ENCODE assay signal across 16 cellular contexts in the genomic region with DNA sequence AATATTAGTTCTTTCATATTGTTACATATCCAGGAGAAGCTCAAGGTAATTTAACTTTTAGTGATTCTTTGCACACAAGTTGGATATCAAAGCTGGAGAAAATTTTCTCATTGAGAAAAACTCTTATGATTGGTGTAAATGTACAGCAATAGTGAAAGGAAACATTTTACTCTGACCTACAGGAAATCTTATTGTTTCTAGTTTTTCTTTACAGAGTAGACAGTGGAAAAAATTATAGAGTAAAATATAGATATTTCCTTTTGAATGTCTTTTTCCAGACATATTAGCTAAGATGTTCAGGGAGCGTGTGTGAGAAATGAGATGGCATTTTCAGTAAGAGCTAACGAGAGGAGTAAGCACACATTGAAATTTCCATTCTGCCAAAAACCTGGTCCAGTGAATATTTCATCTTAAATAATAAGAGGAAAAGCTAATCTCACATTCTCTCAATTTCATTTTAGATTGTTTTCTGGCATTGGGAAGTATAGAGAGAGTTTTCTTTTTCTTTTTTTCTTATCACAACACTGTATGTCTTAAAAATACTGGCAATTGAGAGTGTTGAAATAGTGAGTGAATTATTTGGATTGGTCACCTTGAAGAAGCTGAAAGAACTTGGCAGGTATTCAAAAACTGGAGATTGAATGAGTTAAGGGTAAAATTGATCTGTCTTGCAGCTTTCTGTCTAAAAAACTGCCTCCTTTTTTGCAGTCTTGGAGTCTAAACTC. TPM values are rescaled to one million over a fixed set of nuclear protein-coding genes. Genes with fewer than 3 reads are reported as not detected.
DNase-seq lines count a peak whose midpoint lies in the region; ATAC-seq and TF ChIP-seq lines count a peak whose summit lies in the region.
"Had no signal": no experiment of that assay in that cellular context is flagged by ENCODE, and none has a peak within 500 bp of the region (broad histone marks: within the 10 kb centered on the region; RNA-seq: fewer than 3 reads in every experiment).

No MANE protein-coding gene starts in this region.

- TF ChIP-seq EP300 in ovary (IDR thresholded peaks at IDR 0.05): no peak

- H3K4me1 ChIP-seq in CD4-positive, CD25-positive, alpha-beta regulatory T cell (ENCODE audit: control insufficient read depth, insufficient read depth, low read length, poor library complexity, severe bottlenecking): peaks cover 17% of the 10 kb centered on the region
- peaks cover 33% of the 10 kb centered on the region for H3K4me1 ChIP-seq in CD8-positive, alpha-beta memory T cell (ENCODE audit: insufficient read depth, low read length)
- H3K4me1 ChIP-seq in naive thymus-derived CD4-positive, alpha-beta T cell (ENCODE audit: control insufficient read depth in 2 of 2, insufficient read depth in 2 of 2, low read length in 2 of 2): peaks cover 20 to 28% of the 10 kb centered on the region in 2 donors
- no peaks in the 10 kb centered on the region for H3K4me1 ChIP-seq in ovary (ENCODE audit: insufficient read depth)

- peak overlapping the region in 2 of 4 donors; percentile 68 to 76 for H3K4me3 Mint-ChIP-seq in CD4-positive, CD25-positive, alpha-beta regulatory T cell
- H3K4me3 Mint-ChIP-seq in CD8-positive, alpha-beta memory T cell: peak overlapping the region; percentile 11 to 88 (median 72)
- peak overlapping the region in 9 of 10 donors; percentile 5 to 76 (median 64) for H3K4me3 Mint-ChIP-seq in naive thymus-derived CD4-positive, alpha-beta T cell
- H3K4me3 Mint-ChIP-seq: WTC11 had no signal

- H3K9me3 Mint-ChIP-seq in CD4-positive, CD25-positive, alpha-beta regulatory T cell: no peaks in the 10 kb centered on the region
- H3K9me3 Mint-ChIP-seq in CD8-positive, alpha-beta memory T cell: no peaks in the 10 kb centered on the region
- peaks cover 12 to 13% of the 10 kb centered on the region in 2 donors for H3K9me3 Mint-ChIP-seq in activated naive CD4-positive, alpha-beta T cell treated with anti-CD3 and anti-CD28 coated beads, Interleukin-2, amount 50 U/mL, for 72 hours
- H3K9me3 Mint-ChIP-seq in naive thymus-derived CD4-positive, alpha-beta T cell: peaks cover 0 to 8% (median 0%) of the 10 kb centered on the region in 11 donors

- POLR2A ChIA-PET in CD8-positive, alpha-beta memory T cell (lab: Charles Lee): interaction anchor here (0.6 to 1.9 kb wide), 2 partner anchors 16 to 520 kb away, joined by 4 to 29 read pairs; partner anchors contain the start of genes ATP8A1 and BEND4
- POLR2A ChIA-PET in naive thymus-derived CD4-positive, alpha-beta T cell (lab: Charles Lee): interaction anchor here (0.8 to 1.7 kb wide), 3 partner anchors 11 to 75 kb away, joined by 5 to 27 read pairs (median 5); partner anchors contain the start of gene ATP8A1

- TF ChIP-seq CTCF in ovary (IDR thresholded peaks at IDR 0.05): no peak

- intact Hi-C loops in naive thymus-derived CD4-positive, alpha-beta T cell (cut with micrococcal nuclease): loop anchor here (1.0 to 5.0 kb wide), 2 partner anchors 9 to 680 kb away; partner anchors contain the start of gene SLC30A9 (in 1 of the 2)
- intact Hi-C loops in ovary (cut with DNase I): no loop called here

- peaks cover 22 to 32% (median 27%) of the 10 kb centered on the region in 4 donors for H3K4me1 Mint-ChIP-seq in CD4-positive, CD25-positive, alpha-beta regulatory T cell
- H3K4me1 Mint-ChIP-seq in CD8-positive, alpha-beta memory T cell: peaks cover 35 to 56% (median 36%) of the 10 kb centered on the region in 3 donors
- H3K4me1 Mint-ChIP-seq in naive thymus-derived CD4-positive, alpha-beta T cell: peaks cover 25 to 55% (median 37%) of the 10 kb centered on the region in 7 donors

- peak overlapping the region; percentile 67 for H3K4me3 ChIP-seq in CD4-positive, CD25-positive, alpha-beta regulatory T cell (ENCODE audit: low read depth, low read length)
- peak overlapping the region; percentile 10 for H3K4me3 ChIP-seq in CD8-positive, alpha-beta memory T cell (ENCODE audit: low read length)
- H3K4me3 ChIP-seq in naive thymus-derived CD4-positive, alpha-beta T cell (ENCODE audit: low read length): no peak overlapping the region
- H3K4me3 ChIP-seq in ovary: no peak overlapping the region
- H3K4me3 ChIP-seq: coronary artery, tibial artery had no signal

- TF ChIP-seq POLR2A in ovary (IDR thresholded peaks at IDR 0.05) (no peak), erythroblast (IDR thresholded peaks at IDR 0.05; ENCODE audit: low read length) (no peak)

- no peaks in the 10 kb centered on the region for H3K27me3 ChIP-seq in CD4-positive, CD25-positive, alpha-beta regulatory T cell (ENCODE audit: control insufficient read depth, insufficient read depth, low read length)
- H3K27me3 ChIP-seq in CD8-positive, alpha-beta memory T cell (ENCODE audit: insufficient read depth, low read length, poor library complexity, severe bottlenecking): no peaks in the 10 kb centered on the region
- H3K27me3 ChIP-seq in naive thymus-derived CD4-positive, alpha-beta T cell (ENCODE audit: control insufficient read depth in 2 of 2, insufficient read depth in 2 of 2, low read length in 2 of 2): no peaks in the 10 kb centered on the region
- no peaks in the 10 kb centered on the region for H3K27me3 ChIP-seq in ovary
- H3K27me3 ChIP-seq: neutrophil, tibial artery had no signal

- H3K27me3 Mint-ChIP-seq in CD4-positive, CD25-positive, alpha-beta regulatory T cell: peaks cover 35% of the 10 kb centered on the region
- peaks cover 0 to 1% of the 10 kb centered on the region in 2 donors for H3K27me3 Mint-ChIP-seq in CD8-positive, alpha-beta memory T cell
- no peaks in the 10 kb centered on the region for H3K27me3 Mint-ChIP-seq in naive thymus-derived CD4-positive, alpha-beta T cell

- 34 to 46% (median 40%) methylated on average over 2 of the region's 2 CpGs for WGBS in ovary, 3 donors

- CTCF ChIA-PET in CD8-positive, alpha-beta memory T cell (lab: Charles Lee): interaction anchor here (0.9 to 1.9 kb wide), 3 partner anchors 9 to 72 kb away, joined by 3 to 15 read pairs (median 4); partner anchors contain the start of gene ATP8A1
- CTCF ChIA-PET in naive thymus-derived CD4-positive, alpha-beta T cell (lab: Charles Lee): interaction anchor here (0.6 to 1.3 kb wide), 2 partner anchors 17 to 114 kb away, joined by 3 read pairs; no protein-coding TSS in a partner anchor

- H3K9me3 ChIP-seq in CD4-positive, CD25-positive, alpha-beta regulatory T cell (ENCODE audit: control insufficient read depth in 2 of 2, low read length in 2 of 2): no peaks in the 10 kb centered on the region
- H3K9me3 ChIP-seq in CD8-positive, alpha-beta memory T cell (ENCODE audit: low read length): no peaks in the 10 kb centered on the region
- H3K9me3 ChIP-seq in naive thymus-derived CD4-positive, alpha-beta T cell (ENCODE audit: control insufficient read depth in 2 of 3, low read length in 3 of 3): no peaks in the 10 kb centered on the region
- no peaks in the 10 kb centered on the region for H3K9me3 ChIP-seq in ovary
- H3K9me3 ChIP-seq: neutrophil, tibial artery had no signal

- no peaks in the 10 kb centered on the region for H3K36me3 Mint-ChIP-seq in CD4-positive, CD25-positive, alpha-beta regulatory T cell
- H3K36me3 Mint-ChIP-seq in CD8-positive, alpha-beta memory T cell: peaks cover 0 to 6% (median 0%) of the 10 kb centered on the region in 3 donors
- H3K36me3 Mint-ChIP-seq in activated naive CD4-positive, alpha-beta T cell treated with anti-CD3 and anti-CD28 coated beads, Interleukin-2, amount 50 U/mL, for 72 hours: peaks cover 10 to 45% of the 10 kb centered on the region in 2 donors
- H3K36me3 Mint-ChIP-seq in naive thymus-derived CD4-positive, alpha-beta T cell: peaks cover 0 to 14% (median 0%) of the 10 kb centered on the region in 5 donors
- H3K36me3 Mint-ChIP-seq: WTC11 had no signal

- H3K27ac ChIP-seq in CD4-positive, CD25-positive, alpha-beta regulatory T cell (ENCODE audit: insufficient read depth, low read length, poor library complexity, severe bottlenecking): no peak overlapping the region
- no peak overlapping the region for H3K27ac ChIP-seq in CD8-positive, alpha-beta memory T cell (ENCODE audit: low read depth, low read length)
- H3K27ac ChIP-seq in naive thymus-derived CD4-positive, alpha-beta T cell (ENCODE audit: low read depth, low read length): peak overlapping the region; percentile 15
- H3K27ac ChIP-seq in ovary: no peak overlapping the region
- H3K27ac ChIP-seq: coronary artery, neutrophil, RWPE1 had no signal

- H3K36me3 ChIP-seq in CD4-positive, CD25-positive, alpha-beta regulatory T cell (ENCODE audit: control insufficient read depth, insufficient read depth, low read length): no peaks in the 10 kb centered on the region
- no peaks in the 10 kb centered on the region for H3K36me3 ChIP-seq in CD8-positive, alpha-beta memory T cell (ENCODE audit: insufficient read depth, low read length)
- no peaks in the 10 kb centered on the region for H3K36me3 ChIP-seq in naive thymus-derived CD4-positive, alpha-beta T cell (ENCODE audit: control insufficient read depth in 2 of 3, insufficient read depth in 3 of 3, low read length in 3 of 3)
- no peaks in the 10 kb centered on the region for H3K36me3 ChIP-seq in ovary
- H3K36me3 ChIP-seq: neutrophil, tibial artery had no signal

- peak overlapping the region; percentile 70 to 85 (median 76) for H3K27ac Mint-ChIP-seq in CD4-positive, CD25-positive, alpha-beta regulatory T cell
- H3K27ac Mint-ChIP-seq in CD8-positive, alpha-beta memory T cell: peak overlapping the region; percentile 71 to 99 (median 92)
- H3K27ac Mint-ChIP-seq in activated naive CD4-positive, alpha-beta T cell treated with anti-CD3 and anti-CD28 coated beads, Interleukin-2, amount 50 U/mL, for 72 hours: peak overlapping the region; percentile 93 to 97
- H3K27ac Mint-ChIP-seq in naive thymus-derived CD4-positive, alpha-beta T cell: peak overlapping the region; percentile 56 to 97 (median 82)
- H3K27ac Mint-ChIP-seq: WTC11 had no signal

- ATAC-seq in CD4-positive, CD25-positive, alpha-beta regulatory T cell (ENCODE audit: low read depth in 2 of 2): no peak
- peak; percentile 43 to 82 for ATAC-seq in activated naive CD4-positive, alpha-beta T cell treated with anti-CD3 and anti-CD28 coated beads, Interleukin-2, amount 50 U/mL, for 72 hours
- no peak for ATAC-seq in naive thymus-derived CD4-positive, alpha-beta T cell
- ATAC-seq: WTC11 had no signal

- DNase-seq in CD4-positive, CD25-positive, alpha-beta regulatory T cell: no peak
- DNase-seq in CD8-positive, alpha-beta memory T cell: no peak
- DNase-seq in activated naive CD4-positive, alpha-beta T cell treated with anti-CD3 and anti-CD28 coated beads, Interleukin-2, amount 50 U/mL, for 72 hours (ENCODE audit: low spot score in 2 of 2): no peak
- peak in 2 of 9 donors; percentile 6 to 9 for DNase-seq in naive thymus-derived CD4-positive, alpha-beta T cell
- no peak for DNase-seq in ovary
- no peak for DNase-seq in stimulated activated CD4-positive, alpha-beta T cell treated with anti-CD3 and anti-CD28 coated beads, Interleukin-12 subunit alpha, Interleukin-12 subunit beta, amount 100 ng/mL, for 4 hours
- DNase-seq in GDM1 (lab: John Stamatoyannopoulos, UW): no peak
- no peak for DNase-seq in erythroblast (lab: John Stamatoyannopoulos, UW)
- DNase-seq: KG1; mesendoderm; stimulated activated CD4-positive, alpha-beta T cell treated with anti-CD3 and anti-CD28 coated beads, Interleukin-4, amount 100 ng/mL, for 1 hour had no signal

RNA-seq across cellular contexts. Expression of gene ATP8A1, which starts 15.6 kb away (rescaled TPM):
- total RNA-seq in CD4-positive, CD25-positive, alpha-beta regulatory T cell: 49.9 TPM
- 10 to 100 TPM in 1 of 4 donors, 1 to 10 TPM in 3; 6.3 to 10.1 (median 8.1) TPM for polyA plus RNA-seq in CD4-positive, CD25-positive, alpha-beta regulatory T cell
- 10 to 100 TPM; 23.3 to 24.4 TPM for total RNA-seq in CD8-positive, alpha-beta memory T cell
- 13.8 TPM for polyA plus RNA-seq in CD8-positive, alpha-beta memory T cell
- 10 to 100 TPM; 36.6 to 45.7 TPM for total RNA-seq in activated naive CD4-positive, alpha-beta T cell treated with anti-CD3 and anti-CD28 coated beads, Interleukin-2, amount 50 U/mL, for 72 hours
- 10 to 100 TPM; 28.9 to 66.8 (median 54.4) TPM for total RNA-seq in naive thymus-derived CD4-positive, alpha-beta T cell
- polyA plus RNA-seq in naive thymus-derived CD4-positive, alpha-beta T cell: 10 to 100 TPM in 1 of 2 donors, 1 to 10 TPM in 1; 8.8 to 10.2 TPM
- total RNA-seq in ovary: 10 to 100 TPM; 14.0 to 73.2 (median 23.7) TPM
- 10 to 100 TPM; 10.0 to 17.6 TPM for polyA plus RNA-seq in ovary

Comparison
In these comparisons a context has a peak if more than half of its experiments do, and no peak if none do; other contexts are left out.
1. ATAC-seq: peak in activated naive CD4-positive, alpha-beta T cell treated with anti-CD3 and anti-CD28 coated beads, Interleukin-2, amount 50 U/mL, for 72 hours (2 of 2); none in CD4-positive, CD25-positive, alpha-beta regulatory T cell (0 of 2) and naive thymus-derived CD4-positive, alpha-beta T cell (single experiment).
2. H3K4me3 ChIP-seq: peak in CD4-positive, CD25-positive, alpha-beta regulatory T cell (single experiment) and CD8-positive, alpha-beta memory T cell (single experiment); none in naive thymus-derived CD4-positive, alpha-beta T cell (single experiment) and ovary (single experiment).
3. intact Hi-C loops: an anchor here in naive thymus-derived CD4-positive, alpha-beta T cell (1.0 to 5.0 kb wide); none called in ovary.
4. Peak in every context shown above with its lines, with median percentiles within 50 percentile points of each other: H3K27ac Mint-ChIP-seq.